In the genomic region with DNA sequence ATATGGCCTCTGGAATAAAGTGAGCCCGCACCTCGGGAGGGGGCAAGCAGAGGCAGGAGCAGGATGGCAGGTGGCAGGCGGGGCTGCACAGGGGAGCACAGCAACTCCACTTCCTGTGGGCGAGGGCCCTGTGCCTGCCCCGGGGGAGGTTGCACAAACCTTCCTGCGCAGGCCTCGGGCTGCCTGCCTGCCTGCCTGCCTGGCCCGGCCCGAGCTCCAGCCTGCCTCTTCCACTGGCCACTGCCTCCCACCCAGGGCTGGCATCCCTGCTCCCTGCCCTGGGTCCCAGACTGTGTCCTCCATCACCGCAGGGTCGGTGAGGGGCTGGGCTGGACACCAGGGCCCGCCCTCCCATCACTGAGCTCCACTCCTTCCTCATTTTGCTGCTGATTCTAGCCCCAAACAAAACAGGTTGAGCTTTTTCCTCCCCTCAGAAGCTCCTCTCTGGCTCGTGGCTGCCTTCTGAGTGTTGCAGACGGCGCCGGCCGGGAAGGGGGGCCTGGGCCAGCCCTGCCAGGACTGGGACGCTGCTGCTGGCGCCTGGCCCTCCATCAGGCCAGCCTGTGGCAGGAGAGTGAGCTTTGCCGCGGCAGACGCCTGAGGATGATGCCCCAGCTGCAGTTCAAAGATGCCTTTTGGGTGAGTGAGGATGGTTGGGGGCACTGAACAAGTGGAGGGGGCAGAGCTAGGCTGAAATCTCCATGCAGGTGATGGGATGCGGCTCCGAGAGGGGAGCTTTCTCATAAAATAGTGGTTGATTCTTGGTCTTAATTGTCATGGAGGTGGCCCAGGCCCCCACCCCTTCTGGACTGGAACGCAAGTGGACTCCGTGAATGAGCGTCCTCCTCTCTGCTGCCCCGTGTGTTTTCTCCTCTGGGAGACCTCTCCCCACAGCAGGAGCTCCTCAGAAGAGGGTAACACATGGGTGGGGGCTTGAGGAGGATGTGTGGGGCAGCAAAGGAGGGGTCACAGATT, we compare ENCODE assay signal across 8 cellular contexts. TPM values are rescaled to one million over a fixed set of nuclear protein-coding genes. Genes with fewer than 3 reads are reported as not detected.
DNase-seq lines count a peak whose midpoint lies in the region; ATAC-seq and TF ChIP-seq lines count a peak whose summit lies in the region.

A gene (plus strand): TSS at position 156 of the 975 bp plus-strand sequence. CDS start 448 bp downstream, at position 604.

- H3K27me3 ChIP-seq in mesenchymal stem cell (ENCODE audit: control insufficient read depth in 1 of 2, insufficient read depth in 1 of 2, low read length in 2 of 2) (peaks cover 0 to 12% of the 10 kb centered on the region in 2 experiments), subcutaneous abdominal adipose tissue (ENCODE audit: control insufficient read depth in 5 of 5, insufficient read depth in 4 of 5, low read length in 5 of 5) (no peaks in the 10 kb centered on the region)

- H3K4me1 ChIP-seq in mesenchymal stem cell (ENCODE audit: control insufficient read depth, insufficient read depth, low read depth, low read length) (peaks cover 12% of the 10 kb centered on the region), subcutaneous abdominal adipose tissue (ENCODE audit: control insufficient read depth in 5 of 5, insufficient read depth in 5 of 5, low read length in 5 of 5) (peaks cover 5 to 77% (median 38%) of the 10 kb centered on the region in 5 donors)

- peak within 1 kb of the TSS in 1 of 2 experiments; percentile 46 for H3K4ac ChIP-seq in mesenchymal stem cell (ENCODE audit: low read depth in 1 of 2, low read length in 2 of 2)

- H2AK5ac ChIP-seq in mesenchymal stem cell (ENCODE audit: low read length, severe bottlenecking), result no peak within 1 kb of the TSS

- peak; percentile 77 for DNase-seq in astrocyte of the hippocampus (ENCODE audit: low read depth, low spot score)
- DNase-seq in mesenchymal stem cell, result no peak
- DNase-seq in T1000 (lab: John Stamatoyannopoulos, UW), result no peak
- DNase-seq in OCI-M1 (lab: John Stamatoyannopoulos, UW), result no peak

- no peak within 1 kb of the TSS for H2BK15ac ChIP-seq in mesenchymal stem cell (ENCODE audit: low read depth, poor library complexity, severe bottlenecking)

- H3K27me3 Mint-ChIP-seq in T-helper 1 cell treated with Interleukin-12 subunit alpha and Interleukin-12 subunit beta and Interleukin-4 antibody, amounts not matched to agents 30 μg/mL and 1 μg/mL, for 36 hours (ENCODE audit: low read depth), result no peaks in the 10 kb centered on the region

- H3K14ac ChIP-seq in mesenchymal stem cell (ENCODE audit: low read length in 2 of 2), result peak within 1 kb of the TSS in 1 of 2 experiments; percentile 57

- no peak within 1 kb of the TSS for H2BK120ac ChIP-seq in mesenchymal stem cell (ENCODE audit: low read depth, low read length)

- H3K36me3 ChIP-seq in mesenchymal stem cell (ENCODE audit: control insufficient read depth in 1 of 2, insufficient read depth in 2 of 2, low read depth in 1 of 2, low read length in 2 of 2) (no peaks in the 10 kb centered on the region), subcutaneous abdominal adipose tissue (ENCODE audit: control insufficient read depth in 5 of 5, insufficient read depth in 5 of 5, low read length in 5 of 5) (no peaks in the 10 kb centered on the region)

- peaks cover 72% of the 10 kb centered on the region for H3K4me1 Mint-ChIP-seq in T-helper 1 cell treated with Interleukin-12 subunit alpha and Interleukin-12 subunit beta and Interleukin-4 antibody, amounts not matched to agents 30 μg/mL and 1 μg/mL, for 36 hours (ENCODE audit: low read depth)

- no peak within 1 kb of the TSS for H2AFZ ChIP-seq in mesenchymal stem cell (ENCODE audit: low read depth, low read length)

- ATAC-seq in HG03095 (IDR thresholded peaks at IDR 0.05; ENCODE audit: unreplicated experiment), result peak; percentile 46

- H4K8ac ChIP-seq in mesenchymal stem cell (ENCODE audit: low read length), result no peak within 1 kb of the TSS

- H3K9me3 ChIP-seq in mesenchymal stem cell (ENCODE audit: control insufficient read depth, low read length) (no peaks in the 10 kb centered on the region), subcutaneous abdominal adipose tissue (ENCODE audit: control insufficient read depth in 5 of 5, low read length in 5 of 5) (no peaks in the 10 kb centered on the region)

- H4K91ac ChIP-seq in mesenchymal stem cell (ENCODE audit: low read length), result peak within 1 kb of the TSS; percentile 28

- peak within 1 kb of the TSS; percentile 97 for H3K4me3 Mint-ChIP-seq in T-helper 1 cell treated with Interleukin-12 subunit alpha and Interleukin-12 subunit beta and Interleukin-4 antibody, amounts not matched to agents 30 μg/mL and 1 μg/mL, for 36 hours

- H3K36me3 Mint-ChIP-seq in T-helper 1 cell treated with Interleukin-12 subunit alpha and Interleukin-12 subunit beta and Interleukin-4 antibody, amounts not matched to agents 30 μg/mL and 1 μg/mL, for 36 hours (ENCODE audit: low read depth), result peaks cover 27% of the 10 kb centered on the region

- H3K23ac ChIP-seq in mesenchymal stem cell (ENCODE audit: low read length in 2 of 2), result no peak within 1 kb of the TSS

- no peak within 1 kb of the TSS for H3K27ac ChIP-seq in mesenchymal stem cell (ENCODE audit: low read length, poor library complexity, severe bottlenecking)
- peak within 1 kb of the TSS; percentile 10 for H3K27ac ChIP-seq in subcutaneous abdominal adipose tissue (ENCODE audit: low read depth, low read length)

- no peaks in the 10 kb centered on the region for H3K9me3 Mint-ChIP-seq in T-helper 1 cell treated with Interleukin-12 subunit alpha and Interleukin-12 subunit beta and Interleukin-4 antibody, amounts not matched to agents 30 μg/mL and 1 μg/mL, for 36 hours

- H3K18ac ChIP-seq in mesenchymal stem cell (ENCODE audit: low read depth in 1 of 2, low read length in 2 of 2), result no peak within 1 kb of the TSS

- H3K27ac Mint-ChIP-seq in T-helper 1 cell treated with Interleukin-12 subunit alpha and Interleukin-12 subunit beta and Interleukin-4 antibody, amounts not matched to agents 30 μg/mL and 1 μg/mL, for 36 hours, result peak within 1 kb of the TSS; percentile 92

- H3K9ac ChIP-seq in mesenchymal stem cell (ENCODE audit: low read length) (peak within 1 kb of the TSS; percentile 8), subcutaneous abdominal adipose tissue (ENCODE audit: low read length in 5 of 5) (peak within 1 kb of the TSS in 4 of 5 donors; percentile 8 to 65 (median 57))

- 86% methylated on average over 28 of the region's 28 CpGs for WGBS in mesenchymal stem cell

- no peaks in the 10 kb centered on the region for H3K79me1 ChIP-seq in mesenchymal stem cell (replicated peaks; ENCODE audit: low read length, poor library complexity, severe bottlenecking)

- H3K4me2 ChIP-seq in mesenchymal stem cell (ENCODE audit: low read length, poor library complexity, severe bottlenecking), result no peak within 1 kb of the TSS

- H2BK5ac ChIP-seq in mesenchymal stem cell (ENCODE audit: low read depth, low read length, poor library complexity, severe bottlenecking), result no peak within 1 kb of the TSS

- TF ChIP-seq CTCF in GM12875 (IDR thresholded peaks at IDR 0.05; ENCODE audit: borderline replicate concordance, insufficient read depth, low read depth, low read length), result no peak

- H3K4me3 ChIP-seq in GM12875 (ENCODE audit: low read depth, low read length) (peak within 1 kb of the TSS; percentile 39), mesenchymal stem cell (ENCODE audit: insufficient read depth in 1 of 2, low read depth in 1 of 2, low read length in 2 of 2) (no peak within 1 kb of the TSS), subcutaneous abdominal adipose tissue (ENCODE audit: low read depth in 1 of 5, low read length in 5 of 5) (peak within 1 kb of the TSS; percentile 30 to 59 (median 49))

- peak within 1 kb of the TSS in 1 of 2 experiments; percentile 21 for H2BK12ac ChIP-seq in mesenchymal stem cell (ENCODE audit: low read length in 2 of 2)

RNA-seq across cellular contexts. Expression of the gene that starts here (rescaled TPM):
- polyA plus RNA-seq in mesenchymal stem cell (2013, experiment 1 of 2), result not detected
- not detected for polyA plus RNA-seq in mesenchymal stem cell (2013, experiment 2 of 2)

Comparison
In these comparisons a context has a peak if more than half of its experiments do, and no peak if none do; other contexts are left out.
1. H3K4me3 ChIP-seq: peak in GM12875 (single experiment) and subcutaneous abdominal adipose tissue (5 of 5); none in mesenchymal stem cell (0 of 2).